In genomic region chr1:20964540-20965484, GRCh38 we compare ENCODE assay signal across 8 cellular contexts.
A peak's percentile ranks its signal among the peaks of the same experiment; 100 is the strongest.
DNase-seq lines count a peak whose midpoint lies in the region; ATAC-seq lines count a peak whose summit lies in the region.
"Had no signal": no experiment of that assay in that cellular context is flagged by ENCODE, and none has a peak within 500 bp of the region (broad histone marks: within the 10 kb centered on the region; RNA-seq: fewer than 3 reads in every experiment).

No MANE protein-coding gene starts in this region.

- no peaks in the 10 kb centered on the region for H3K27me3 Mint-ChIP-seq in naive B cell

- peak; percentile 63 for ATAC-seq in GM19043 (IDR thresholded peaks at IDR 0.05; ENCODE audit: low read depth, unreplicated experiment)
- peak; percentile 81 for ATAC-seq in HG02938 (IDR thresholded peaks at IDR 0.05; ENCODE audit: unreplicated experiment)
- ATAC-seq in naive B cell (ENCODE audit: low read depth in 2 of 2) = peak; percentile 97 to 98

- DNase-seq in NCI-H774 (lab: John Stamatoyannopoulos, UW) (peak; percentile 1), naive B cell (peak; percentile 63), caudate nucleus (lab: John Stamatoyannopoulos, UW) (no peak), COLO829 (ENCODE audit: low spot score) (no peak)
- no peak for DNase-seq in activated CD4-positive, alpha-beta T cell treated with anti-CD3 and anti-CD28 coated beads for 1 hour

- no peaks in the 10 kb centered on the region for H3K36me3 Mint-ChIP-seq in naive B cell

- H3K4me1 Mint-ChIP-seq in naive B cell = peaks cover 18 to 24% (median 18%) of the 10 kb centered on the region in 3 donors

- no peak overlapping the region for H3K27ac ChIP-seq in caudate nucleus (ENCODE audit: low read depth, low read length)
- H3K27ac ChIP-seq: SJSA1 had no signal

- H3K27ac Mint-ChIP-seq in naive B cell = peak overlapping the region; percentile 33 to 78 (median 62)

- peak overlapping the region; percentile 7 to 71 (median 52) for H3K4me3 Mint-ChIP-seq in naive B cell

- no peaks in the 10 kb centered on the region for H3K9me3 Mint-ChIP-seq in naive B cell

Comparison
In these comparisons a context has a peak if more than half of its experiments do, and no peak if none do; other contexts are left out.
1. DNase-seq: peak in NCI-H774 (single experiment) and naive B cell (single experiment); none in caudate nucleus (0 of 61), activated CD4-positive, alpha-beta T cell treated with anti-CD3 and anti-CD28 coated beads for 1 hour (single experiment) and COLO829 (single experiment).
2. Peak in every context shown above with its lines, with median percentiles within 50 percentile points of each other: ATAC-seq.